In the genomic region with DNA sequence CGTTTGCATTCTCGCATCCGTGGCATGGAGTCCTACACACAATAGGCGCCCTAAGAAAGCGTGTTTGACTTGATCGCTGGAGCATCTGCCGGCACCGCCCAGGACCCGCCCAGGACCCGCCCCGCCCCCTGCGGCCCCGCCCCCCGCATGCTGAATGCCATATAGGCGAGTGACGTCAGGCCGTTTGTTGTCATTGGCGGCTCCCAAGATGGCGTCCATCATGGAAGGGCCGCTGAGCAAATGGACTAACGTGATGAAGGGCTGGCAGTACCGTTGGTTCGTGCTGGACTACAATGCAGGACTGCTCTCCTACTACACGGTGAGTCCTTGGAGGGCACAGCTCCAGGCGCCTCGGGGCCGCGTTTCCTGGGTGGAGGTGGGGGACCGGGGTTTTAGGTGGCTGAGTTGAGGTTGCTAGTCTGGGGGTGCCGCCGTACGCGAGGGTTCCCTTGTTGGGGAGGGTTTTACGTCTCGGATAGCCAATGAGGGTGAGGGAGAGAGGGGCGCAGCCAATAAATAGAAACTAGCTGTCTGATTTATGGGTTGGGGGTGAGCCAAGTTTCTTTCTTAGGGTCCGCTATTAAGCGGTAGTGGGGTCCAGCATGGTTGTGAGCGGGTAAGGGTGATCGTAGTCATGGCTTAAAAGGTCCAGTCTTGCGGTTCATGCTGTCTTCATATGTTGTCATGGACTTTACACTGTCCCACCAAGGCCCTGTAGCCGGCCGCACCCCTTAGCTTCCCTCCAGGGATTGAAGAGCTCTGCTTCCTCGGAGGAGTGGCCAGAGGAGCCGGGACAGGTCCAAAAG, we compare ENCODE assay signal across 8 cellular contexts. TPM values are rescaled to one million over a fixed set of nuclear protein-coding genes. Genes with fewer than 3 reads are reported as not detected.
DNase-seq lines count a peak whose midpoint lies in the region; ATAC-seq and TF ChIP-seq lines count a peak whose summit lies in the region.

A gene with protein sequence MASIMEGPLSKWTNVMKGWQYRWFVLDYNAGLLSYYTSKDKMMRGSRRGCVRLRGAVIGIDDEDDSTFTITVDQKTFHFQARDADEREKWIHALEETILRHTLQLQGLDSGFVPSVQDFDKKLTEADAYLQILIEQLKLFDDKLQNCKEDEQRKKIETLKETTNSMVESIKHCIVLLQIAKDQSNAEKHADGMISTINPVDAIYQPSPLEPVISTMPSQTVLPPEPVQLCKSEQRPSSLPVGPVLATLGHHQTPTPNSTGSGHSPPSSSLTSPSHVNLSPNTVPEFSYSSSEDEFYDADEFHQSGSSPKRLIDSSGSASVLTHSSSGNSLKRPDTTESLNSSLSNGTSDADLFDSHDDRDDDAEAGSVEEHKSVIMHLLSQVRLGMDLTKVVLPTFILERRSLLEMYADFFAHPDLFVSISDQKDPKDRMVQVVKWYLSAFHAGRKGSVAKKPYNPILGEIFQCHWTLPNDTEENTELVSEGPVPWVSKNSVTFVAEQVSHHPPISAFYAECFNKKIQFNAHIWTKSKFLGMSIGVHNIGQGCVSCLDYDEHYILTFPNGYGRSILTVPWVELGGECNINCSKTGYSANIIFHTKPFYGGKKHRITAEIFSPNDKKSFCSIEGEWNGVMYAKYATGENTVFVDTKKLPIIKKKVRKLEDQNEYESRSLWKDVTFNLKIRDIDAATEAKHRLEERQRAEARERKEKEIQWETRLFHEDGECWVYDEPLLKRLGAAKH (plus strand): TSS at position 190 of the 806 bp plus-strand sequence. CDS start 19 bp downstream, at position 209.

- TF ChIP-seq CTCF in CD8-positive, alpha-beta T cell (IDR thresholded peaks at IDR 0.05): no peak

- peaks cover 42% of the 10 kb centered on the region for H3K4me1 Mint-ChIP-seq in CD8-positive, alpha-beta T cell (ENCODE audit: low read depth)
- H3K4me1 Mint-ChIP-seq in memory B cell: peaks cover 31% of the 10 kb centered on the region

- H3K27ac Mint-ChIP-seq in CD8-positive, alpha-beta T cell: peak within 1 kb of the TSS; percentile 99
- peak within 1 kb of the TSS; percentile 100 for H3K27ac Mint-ChIP-seq in memory B cell

- CTCF ChIA-PET in CD8-positive, alpha-beta T cell (lab: Charles Lee): interaction anchor here (1.2 kb wide), 2 partner anchors 10 to 11 kb away, joined by 4 read pairs; no protein-coding TSS in a partner anchor

- peak; percentile 93 for ATAC-seq in CD8-positive, alpha-beta T cell
- peak; percentile 45 for ATAC-seq in GM19468 (IDR thresholded peaks at IDR 0.05; ENCODE audit: extremely low read depth, unreplicated experiment)
- peak; percentile 95 for ATAC-seq in memory B cell (ENCODE audit: low read depth)

- H3K36me3 Mint-ChIP-seq in CD8-positive, alpha-beta T cell: peaks cover 5% of the 10 kb centered on the region
- H3K36me3 Mint-ChIP-seq in memory B cell: peaks cover 11% of the 10 kb centered on the region

- POLR2A ChIA-PET in CD8-positive, alpha-beta T cell (lab: Charles Lee): no interaction called here

- H3K27me3 ChIP-seq in CD8-positive, alpha-beta T cell (ENCODE audit: insufficient read depth, low read length): no peaks in the 10 kb centered on the region

- intact Hi-C loops in CD8-positive, alpha-beta T cell (cut with DNase I, micrococcal nuclease): loop anchor here (1.0 to 10.0 kb wide), 10 partner anchors 98 to 1108 kb away; a partner anchor contains a TSS

- DNase-seq in CD8-positive, alpha-beta T cell: peak; percentile 78 to 91 (median 84)
- DNase-seq in HT-29 (ENCODE audit: low spot score) (peak; percentile 86), memory B cell (ENCODE audit: low spot score in 2 of 2) (peak; percentile 72 to 79)
- DNase-seq in NK-92 treated with Interleukin-12 subunit alpha and Interleukin-12 subunit beta, amount 100 ng/mL, for 24 hours (lab: John Stamatoyannopoulos, UW): peak; percentile 73
- peak; percentile 93 for DNase-seq in activated CD8-positive, alpha-beta memory T cell treated with anti-CD3 and anti-CD28 coated beads for 24 hours
- DNase-seq in effector CD8-positive, alpha-beta T cell (lab: John Stamatoyannopoulos, UW): peak; percentile 88
- DNase-seq in stimulated activated CD8-positive, alpha-beta memory T cell treated with anti-CD3 and anti-CD28 coated beads, Interleukin-12 subunit alpha, Interleukin-12 subunit beta, amount 100 ng/mL, for 1 hour (ENCODE audit: low read depth): peak; percentile 80

- H3K9me3 Mint-ChIP-seq in CD8-positive, alpha-beta T cell: no peaks in the 10 kb centered on the region
- no peaks in the 10 kb centered on the region for H3K9me3 Mint-ChIP-seq in memory B cell

- H3K27ac ChIP-seq in CD8-positive, alpha-beta T cell (ENCODE audit: low read depth, low read length): peak within 1 kb of the TSS; percentile 84

- H3K9me3 ChIP-seq in CD8-positive, alpha-beta T cell (ENCODE audit: low read length): no peaks in the 10 kb centered on the region

- H3K4me3 Mint-ChIP-seq in CD8-positive, alpha-beta T cell: peak within 1 kb of the TSS; percentile 100
- H3K4me3 Mint-ChIP-seq in memory B cell: peak within 1 kb of the TSS; percentile 100

- H3K36me3 ChIP-seq in CD8-positive, alpha-beta T cell (ENCODE audit: insufficient read depth, low read length): no peaks in the 10 kb centered on the region

- peaks cover under 1% of the 10 kb centered on the region for H3K27me3 Mint-ChIP-seq in CD8-positive, alpha-beta T cell (ENCODE audit: low read depth)
- H3K27me3 Mint-ChIP-seq in memory B cell: no peaks in the 10 kb centered on the region

- peaks cover 23% of the 10 kb centered on the region for H3K4me1 ChIP-seq in CD8-positive, alpha-beta T cell (ENCODE audit: insufficient read depth, low read length)

- peak within 1 kb of the TSS; percentile 90 for H3K4me3 ChIP-seq in CD8-positive, alpha-beta T cell (ENCODE audit: low read depth, low read length)

RNA-seq across cellular contexts. Expression of the gene that starts here (rescaled TPM):
- 10 to 100 TPM; 48.5 to 49.2 TPM for total RNA-seq in CD8-positive, alpha-beta T cell
- total RNA-seq in HT-29 (2014; rRNA removed; shearing (Covaris generic)): 37.0 and 43.2 TPM in 2 replicates

Comparison
In these comparisons a context has a peak if more than half of its experiments do, and no peak if none do; other contexts are left out.
1. Peak in every context shown above with its lines: DNase-seq, ATAC-seq, H3K4me3 ChIP-seq and H3K27ac ChIP-seq.
2. ATAC-seq: peak in every context shown above with its lines; median percentile 95 in memory B cell; 93 in CD8-positive, alpha-beta T cell; 45 in GM19468.